Comparison of ENCODE assay signal across 17 cellular contexts in the genomic region with DNA sequence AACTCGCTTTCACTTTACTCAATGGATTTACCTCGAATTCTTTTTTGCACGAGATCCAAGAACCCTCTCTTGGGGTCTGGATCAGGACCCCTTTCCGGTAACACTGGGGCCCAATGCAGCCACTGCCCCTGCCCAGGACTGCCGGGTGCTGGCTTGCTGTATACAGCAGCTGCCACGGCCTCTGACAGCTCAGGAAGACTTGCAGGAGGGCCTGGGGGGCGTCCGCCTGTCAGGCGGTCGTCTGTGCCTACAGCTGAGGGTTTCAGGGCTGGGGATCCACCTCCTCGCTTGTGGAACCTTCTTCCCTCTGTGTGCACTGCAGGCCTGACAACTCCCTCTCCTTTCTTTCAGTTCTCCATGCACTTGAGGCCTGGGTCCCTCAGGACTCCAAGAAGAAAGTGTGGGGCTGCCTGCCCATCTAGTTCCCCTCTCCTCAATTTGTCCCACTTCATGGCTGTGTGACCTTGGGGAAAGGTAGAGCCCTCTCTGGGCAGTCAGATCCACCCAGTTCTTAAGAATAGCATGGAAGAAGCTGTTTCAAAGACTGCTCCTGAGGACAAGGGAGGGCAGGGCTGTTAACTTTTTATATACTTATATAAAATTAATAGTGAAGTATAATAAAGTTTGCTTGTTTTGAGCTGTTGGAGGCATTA.
DNase-seq lines count a peak whose midpoint lies in the region; ATAC-seq and TF ChIP-seq lines count a peak whose summit lies in the region.
"Had no signal": no experiment of that assay in that cellular context is flagged by ENCODE, and none has a peak within 500 bp of the region (broad histone marks: within the 10 kb centered on the region; RNA-seq: fewer than 3 reads in every experiment).

No MANE protein-coding gene starts in this region.

- H3K27ac ChIP-seq in PC-3 (ENCODE audit: low read length) (no peak overlapping the region), colonic mucosa (peak overlapping the region; percentile 60), trophoblast cell (ENCODE audit: low read depth, low read length) (no peak overlapping the region), body of pancreas (no peak overlapping the region), WERI-Rb-1 (no peak overlapping the region)
- H3K27ac ChIP-seq: BLaER1 treated with 17β-estradiol and CSF1 and Interleukin-3, amounts not matched to agents 10 nM and 100 nM had no signal

- peak; percentile 29; the same call in 1 of the 2 replicates for ATAC-seq in PC-3
- no peak for ATAC-seq in HG02884 (IDR thresholded peaks at IDR 0.05; ENCODE audit: unreplicated experiment)
- no peak for ATAC-seq in body of pancreas
- ATAC-seq: CD8-positive, alpha-beta T cell; GM12878 had no signal

- H4K8ac ChIP-seq in trophoblast cell (ENCODE audit: low read depth, low read length), result no peak overlapping the region

- no peaks in the 10 kb centered on the region for H3K27me3 Mint-ChIP-seq in Caco-2 (ENCODE audit: insufficient read depth, unreplicated experiment)
- H3K27me3 Mint-ChIP-seq: B cell had no signal

- H3K4me1 ChIP-seq in Caco-2 (peaks cover 35% of the 10 kb centered on the region), PC-3 (ENCODE audit: insufficient read depth, low read length) (no peaks in the 10 kb centered on the region), colonic mucosa (no peaks in the 10 kb centered on the region), trophoblast cell (ENCODE audit: control insufficient read depth in 1 of 2, insufficient read depth in 2 of 2, low read length in 2 of 2) (peaks cover 0 to 10% of the 10 kb centered on the region in 2 experiments), body of pancreas (no peaks in the 10 kb centered on the region)
- H3K4me1 ChIP-seq: BLaER1 treated with 17β-estradiol and CSF1 and Interleukin-3, amounts not matched to agents 10 nM and 100 nM had no signal

- no peak overlapping the region for H3K4me3 Mint-ChIP-seq in Caco-2 (ENCODE audit: unreplicated experiment)
- H3K4me3 Mint-ChIP-seq: B cell; CD8-positive, alpha-beta T cell; H9 had no signal

- H2AK5ac ChIP-seq in trophoblast cell (ENCODE audit: low read length), result no peak overlapping the region

- H4K12ac ChIP-seq in trophoblast cell (ENCODE audit: low read depth, low read length), result no peak overlapping the region

- no peak overlapping the region for H2BK12ac ChIP-seq in trophoblast cell (ENCODE audit: low read length)

- intact Hi-C loops in Caco-2 (cut with micrococcal nuclease; ENCODE audit: unreplicated experiment) (no loop called here), PC-3 (cut with micrococcal nuclease) (no loop called here), colonic mucosa (cut with DNase I) (no loop called here), body of pancreas (cut with DNase I) (no loop called here)

- no peaks in the 10 kb centered on the region for H3K9me2 ChIP-seq in PC-3 (replicated peaks; ENCODE audit: low read length)

- no peak overlapping the region for H3K4me2 ChIP-seq in PC-3 (ENCODE audit: low read length)
- H3K4me2 ChIP-seq in trophoblast cell (ENCODE audit: low read length), result no peak overlapping the region
- H3K4me2 ChIP-seq: BLaER1 treated with 17β-estradiol and CSF1 and Interleukin-3, amounts not matched to agents 10 nM and 100 nM had no signal

- DNase-seq in Caco-2 (no peak), PC-3 (no peak), colonic mucosa (no peak), trophoblast cell (no peak), SKM-1 (lab: John Stamatoyannopoulos, UW; ENCODE audit: unreplicated experiment) (no peak), body of pancreas (no peak), WERI-Rb-1 (no peak)
- DNase-seq: CD8-positive, alpha-beta T cell; DMS 273 treated with DMSO at 0.1 percent for 48 hours; DMS53; DND-41; EL; H9 had no signal

- H3K14ac ChIP-seq in trophoblast cell (ENCODE audit: low read length), result no peak overlapping the region

- no peak overlapping the region for H2AFZ ChIP-seq in PC-3 (ENCODE audit: low read length)
- H2AFZ ChIP-seq in trophoblast cell (ENCODE audit: insufficient read depth, low read length, poor library complexity), result no peak overlapping the region

- no peak overlapping the region for H3K4ac ChIP-seq in trophoblast cell (ENCODE audit: low read depth, low read length)

- H3K27ac Mint-ChIP-seq in Caco-2 (ENCODE audit: unreplicated experiment), result peak overlapping the region; percentile 39
- H3K27ac Mint-ChIP-seq: B cell; CD8-positive, alpha-beta T cell; H9 had no signal

- H2BK120ac ChIP-seq in trophoblast cell (ENCODE audit: insufficient read depth, low read length, poor library complexity), result no peak overlapping the region

- no peak for TF ChIP-seq POLR2A in body of pancreas (IDR thresholded peaks at IDR 0.05)

- H3K9me3 Mint-ChIP-seq in Caco-2 (ENCODE audit: unreplicated experiment), result peaks cover 7% of the 10 kb centered on the region
- H3K9me3 Mint-ChIP-seq: CD8-positive, alpha-beta T cell had no signal

- no peaks in the 10 kb centered on the region for H4K20me1 ChIP-seq in PC-3 (ENCODE audit: low read length)
- H4K20me1 ChIP-seq: BLaER1 treated with 17β-estradiol and CSF1 and Interleukin-3, amounts not matched to agents 10 nM and 100 nM had no signal

- no peaks in the 10 kb centered on the region for H3K9me3 ChIP-seq in Caco-2
- H3K9me3 ChIP-seq in PC-3 (ENCODE audit: low read length), result no peaks in the 10 kb centered on the region
- H3K9me3 ChIP-seq in colonic mucosa, result no peaks in the 10 kb centered on the region
- no peaks in the 10 kb centered on the region for H3K9me3 ChIP-seq in trophoblast cell (ENCODE audit: insufficient read depth, low read depth, low read length)
- no peaks in the 10 kb centered on the region for H3K9me3 ChIP-seq in body of pancreas
- no peaks in the 10 kb centered on the region for H3K9me3 ChIP-seq in WERI-Rb-1 (ENCODE audit: severe bottlenecking)

- no peak overlapping the region for H3K9ac ChIP-seq in PC-3 (ENCODE audit: low read length)
- H3K9ac ChIP-seq in colonic mucosa (ENCODE audit: low read depth in 2 of 2, low read length in 2 of 2), result peak overlapping the region in 1 of 2 donors; percentile 46
- H3K9ac ChIP-seq in trophoblast cell (ENCODE audit: low read length), result peak overlapping the region; percentile 56
- H3K9ac ChIP-seq: BLaER1 treated with 17β-estradiol and CSF1 and Interleukin-3, amounts not matched to agents 10 nM and 100 nM had no signal

- H3K36me3 Mint-ChIP-seq in Caco-2 (ENCODE audit: insufficient read depth, unreplicated experiment), result peaks cover 39% of the 10 kb centered on the region
- H3K36me3 Mint-ChIP-seq: CD8-positive, alpha-beta T cell had no signal

- no CpG with 5 or more reads among the region's 11 CpGs for WGBS in trophoblast cell (ENCODE audit: extremely low coverage, insufficient coverage, insufficient read length)
- 82% methylated on average over 11 of the region's 11 CpGs for whole genome bisulfite sequencing in body of pancreas, 2 donors

- BruUV-seq in Caco-2 (replicated peaks; lab: Mats Ljungman, UMichigan), result no TSS peak
- BruUV-seq in PC-3 (replicated peaks; lab: Mats Ljungman, UMichigan), result no TSS peak

- POLR2A ChIA-PET in Caco-2 (lab: Charles Lee), result no interaction called here
- POLR2A ChIA-PET in PC-3 (lab: Charles Lee; ENCODE audit: unreplicated experiment), result no interaction called here

- H4K91ac ChIP-seq in trophoblast cell (ENCODE audit: low read depth, low read length), result no peak overlapping the region

- H3K79me1 ChIP-seq in trophoblast cell (ENCODE audit: low read length), result no peaks in the 10 kb centered on the region

- H3K36me3 ChIP-seq in Caco-2 (ENCODE audit: control insufficient read depth, insufficient read depth, low read length), result no peaks in the 10 kb centered on the region; the same call in 1 of the 2 replicates
- H3K36me3 ChIP-seq in PC-3 (ENCODE audit: low read depth, low read length), result no peaks in the 10 kb centered on the region
- H3K36me3 ChIP-seq in colonic mucosa, result no peaks in the 10 kb centered on the region
- H3K36me3 ChIP-seq in trophoblast cell (ENCODE audit: control insufficient read depth in 1 of 2, insufficient read depth in 2 of 2, low read length in 2 of 2), result no peaks in the 10 kb centered on the region
- no peaks in the 10 kb centered on the region for H3K36me3 ChIP-seq in body of pancreas (replicated peaks in 1 of 2; ENCODE audit: insufficient read depth in 1 of 2, low read depth in 2 of 2)
- H3K36me3 ChIP-seq in WERI-Rb-1, result no peaks in the 10 kb centered on the region
- H3K36me3 ChIP-seq: BLaER1 treated with 17β-estradiol and CSF1 and Interleukin-3, amounts not matched to agents 10 nM and 100 nM had no signal

- H2BK5ac ChIP-seq in trophoblast cell (ENCODE audit: low read depth, low read length, poor library complexity), result no peak overlapping the region

- H3K4me1 Mint-ChIP-seq in Caco-2 (ENCODE audit: low read depth, unreplicated experiment), result peaks cover 23% of the 10 kb centered on the region
- H3K4me1 Mint-ChIP-seq: B cell, H9 had no signal

- CTCF ChIA-PET in Caco-2 (lab: Charles Lee), result no interaction called here
- CTCF ChIA-PET in PC-3 (lab: Charles Lee), result interaction anchor here (0.6 kb wide), 1 partner anchor 70 kb away, joined by 17 read pairs; no protein-coding TSS in a partner anchor

- H3K4me3 ChIP-seq in Caco-2 (ENCODE audit: low read depth, low read length) (no peak overlapping the region), PC-3 (ENCODE audit: low read length) (no peak overlapping the region), colonic mucosa (no peak overlapping the region), trophoblast cell (ENCODE audit: low read depth, low read length) (no peak overlapping the region), body of pancreas (no peak overlapping the region), WERI-Rb-1 (ENCODE audit: low read depth, low read length) (no peak overlapping the region)
- H3K4me3 ChIP-seq: BLaER1 treated with 17β-estradiol and CSF1 and Interleukin-3, amounts not matched to agents 10 nM and 100 nM; GM12878 had no signal

- TF ChIP-seq CTCF in Caco-2 (IDR thresholded peaks at IDR 0.05; ENCODE audit: insufficient read depth in 1 of 2, low read depth in 1 of 2, low read length in 1 of 2, severe bottlenecking in 1 of 2, unreplicated experiment in 1 of 2), result no peak
- no peak for TF ChIP-seq CTCF in PC-3 (conservative IDR thresholded peaks at IDR 0.05; ENCODE audit: low read depth, low read length)
- TF ChIP-seq CTCF in colonic mucosa (IDR thresholded peaks at IDR 0.05), result no peak
- no peak for TF ChIP-seq CTCF in body of pancreas (IDR thresholded peaks at IDR 0.05)
- no peak for TF ChIP-seq CTCF in WERI-Rb-1 (IDR thresholded peaks at IDR 0.05; ENCODE audit: low read depth, low read length)

- no peaks in the 10 kb centered on the region for H3F3A ChIP-seq in PC-3 (ENCODE audit: low read length, unreplicated experiment)

- H3K79me2 ChIP-seq in PC-3 (ENCODE audit: low read length), result no peaks in the 10 kb centered on the region
- H3K79me2 ChIP-seq in trophoblast cell (ENCODE audit: control insufficient read depth, insufficient read depth, low read length, poor library complexity), result no peaks in the 10 kb centered on the region

- no peak overlapping the region for H3K23ac ChIP-seq in trophoblast cell (ENCODE audit: low read length)

- H3K18ac ChIP-seq in trophoblast cell (ENCODE audit: low read length), result no peak overlapping the region

- H3K27me3 ChIP-seq in Caco-2 (replicated peaks; ENCODE audit: control insufficient read depth, insufficient read depth, low read length) (no peaks in the 10 kb centered on the region), PC-3 (ENCODE audit: low read length) (no peaks in the 10 kb centered on the region), colonic mucosa (no peaks in the 10 kb centered on the region), trophoblast cell (ENCODE audit: insufficient read depth, low read length) (no peaks in the 10 kb centered on the region), body of pancreas (no peaks in the 10 kb centered on the region), WERI-Rb-1 (ENCODE audit: insufficient read depth, low read depth, severe bottlenecking) (no peaks in the 10 kb centered on the region)
